ENCODE assay signal across 28 cellular contexts in genomic region chr4:180630012-180630411, GRCh38.
"Had no signal": no experiment of that assay in that cellular context is flagged by ENCODE, and none has a peak within 500 bp of the region (broad histone marks: within the 10 kb centered on the region; RNA-seq: fewer than 3 reads in every experiment).

No MANE protein-coding gene starts in this region.

- DNase-seq: natural killer cell; occipital lobe; ovary; posterior cingulate gyrus; psoas muscle; right cardiac atrium; spleen; stimulated activated CD4-positive, alpha-beta T cell treated with anti-CD3 and anti-CD28 coated beads, Interleukin-12 subunit alpha, Interleukin-12 subunit beta, amount 100 ng/mL, for 4 hours; stimulated activated CD4-positive, alpha-beta T cell treated with anti-CD3 and anti-CD28 coated beads, Interleukin-1b, Interleukin-23, amount 100 ng/mL, for 48 hours; stimulated activated CD4-positive, alpha-beta T cell treated with anti-CD3 and anti-CD28 coated beads, Interleukin-4, amount 100 ng/mL, for 1 hour; stimulated activated CD4-positive, alpha-beta T cell treated with anti-CD3 and anti-CD28 coated beads, Interleukin-4, amount 100 ng/mL, for 4 hours; stimulated activated CD8-positive, alpha-beta memory T cell treated with anti-CD3 and anti-CD28 coated beads, Interleukin-4, amount 100 ng/mL, for 48 hours; stimulated activated naive CD4-positive, alpha-beta T cell; stimulated activated naive CD8-positive, alpha-beta T cell treated with anti-CD3 and anti-CD28 coated beads, Interleukin-15, amount 100 ng/mL, for 72 hours; stimulated activated naive CD8-positive, alpha-beta T cell treated with anti-CD3 and anti-CD28 coated beads, Interleukin-15, Interleukin-2, amounts not matched to agents 100 U/mL and 50 U/mL, for 24 hours; substantia nigra; testis; tibial artery; transverse colon; upper lobe of right lung; uterus had no signal

- H3K36me3 ChIP-seq: neural progenitor cell, ovary, spleen, suprapubic skin, tibial artery, transverse colon, upper lobe of right lung, uterus had no signal

- H3K27ac ChIP-seq: neural progenitor cell, ovary, parathyroid adenoma, psoas muscle, skin epidermis, spleen, suprapubic skin, testis, tibial artery, transverse colon, upper lobe of right lung, uterus had no signal

- H3K4me3 ChIP-seq: neural progenitor cell, ovary, psoas muscle, skin epidermis, smooth muscle cell, spleen, suprapubic skin, testis, tibial artery, transverse colon, upper lobe of right lung, uterus had no signal

- H3K9me3 ChIP-seq: ovary, psoas muscle, spleen, suprapubic skin, testis, tibial artery, transverse colon, upper lobe of right lung, uterus had no signal

- H3K4me1 ChIP-seq: neural progenitor cell, parathyroid adenoma, psoas muscle, spleen, suprapubic skin, testis, tibial artery, transverse colon, upper lobe of right lung, uterus had no signal

- H3K27me3 ChIP-seq: neural progenitor cell, ovary, spleen, suprapubic skin, testis, tibial artery, transverse colon, upper lobe of right lung, uterus had no signal

- H3K4me2 ChIP-seq: neural progenitor cell, smooth muscle cell had no signal

- H3K9ac ChIP-seq: neural progenitor cell, parathyroid adenoma had no signal

- H2AFZ ChIP-seq: neural progenitor cell, parathyroid adenoma had no signal

- ATAC-seq: natural killer cell; psoas muscle; right cardiac atrium; sciatic nerve; stimulated activated memory B cell treated with anti-CD40 and anti-IgM and Interleukin-4, amounts not matched to agents 10 μg/mL and 1 μg/mL and 100 μg/mL, for 72 hours; stimulated activated naive CD8-positive, alpha-beta T cell treated with anti-CD3 and anti-CD28 coated beads, Interleukin-15, amount 100 ng/mL, for 72 hours; stimulated activated naive CD8-positive, alpha-beta T cell treated with anti-CD3 and anti-CD28 coated beads, Interleukin-15, Interleukin-2, amounts not matched to agents 100 U/mL and 50 U/mL, for 24 hours; upper lobe of right lung had no signal

- H3K79me2 ChIP-seq: parathyroid adenoma had no signal
